1 cellular context compared by ENCODE assay signal in the genomic region with DNA sequence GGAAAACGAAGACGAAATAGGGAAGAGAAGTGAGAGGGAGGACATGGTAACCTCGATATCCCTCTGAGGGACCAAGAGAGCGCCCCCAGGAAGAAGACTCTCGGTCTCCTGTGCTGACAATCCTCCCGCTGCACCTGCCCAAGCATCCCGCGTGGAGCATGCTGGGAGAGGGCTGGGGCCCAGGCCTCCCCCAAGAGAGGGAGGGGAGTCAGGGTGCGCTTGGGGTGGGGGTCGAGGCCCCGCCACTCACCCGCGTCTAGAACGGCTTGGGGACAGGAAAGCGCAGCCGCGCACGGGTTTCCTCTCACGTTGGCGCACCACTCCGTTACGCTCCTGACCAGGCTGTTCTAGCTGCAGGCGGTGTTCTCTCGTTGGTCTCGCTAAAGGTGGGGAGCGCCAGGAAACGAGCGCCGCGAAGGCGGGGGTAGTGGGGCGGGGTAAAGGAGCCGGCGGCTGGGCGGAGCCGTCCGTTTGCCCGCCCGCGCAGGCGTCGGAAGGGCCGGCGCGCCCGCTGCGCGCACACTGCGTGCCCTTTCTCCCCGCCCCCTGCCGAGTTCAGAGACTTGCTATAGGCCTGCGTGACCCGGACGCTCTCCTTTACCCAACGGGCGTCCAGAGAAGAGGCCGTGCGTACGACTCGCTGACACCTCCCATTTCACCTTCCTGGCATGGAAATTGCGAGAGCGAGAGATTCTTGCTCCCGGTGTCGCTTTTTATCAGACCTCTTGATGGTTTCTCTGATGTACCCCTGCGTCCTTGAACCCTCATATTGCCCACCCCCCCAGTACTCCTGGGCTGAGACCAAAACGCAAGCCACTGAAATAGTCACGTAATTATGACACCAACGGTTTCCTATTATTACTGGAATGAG.
TF ChIP-seq lines count a peak whose summit lies in the region.

A gene (minus strand): TSS at position 388 of the 871 bp plus-strand sequence. CDS start 2,888 bp downstream, outside the sequence.

TF ChIP-seq in HCT116, 20 proteins besides CTCF, POLR2A, EP300 and RAD21 (continued from another document):
- TF ChIP-seq, protein P1, sequence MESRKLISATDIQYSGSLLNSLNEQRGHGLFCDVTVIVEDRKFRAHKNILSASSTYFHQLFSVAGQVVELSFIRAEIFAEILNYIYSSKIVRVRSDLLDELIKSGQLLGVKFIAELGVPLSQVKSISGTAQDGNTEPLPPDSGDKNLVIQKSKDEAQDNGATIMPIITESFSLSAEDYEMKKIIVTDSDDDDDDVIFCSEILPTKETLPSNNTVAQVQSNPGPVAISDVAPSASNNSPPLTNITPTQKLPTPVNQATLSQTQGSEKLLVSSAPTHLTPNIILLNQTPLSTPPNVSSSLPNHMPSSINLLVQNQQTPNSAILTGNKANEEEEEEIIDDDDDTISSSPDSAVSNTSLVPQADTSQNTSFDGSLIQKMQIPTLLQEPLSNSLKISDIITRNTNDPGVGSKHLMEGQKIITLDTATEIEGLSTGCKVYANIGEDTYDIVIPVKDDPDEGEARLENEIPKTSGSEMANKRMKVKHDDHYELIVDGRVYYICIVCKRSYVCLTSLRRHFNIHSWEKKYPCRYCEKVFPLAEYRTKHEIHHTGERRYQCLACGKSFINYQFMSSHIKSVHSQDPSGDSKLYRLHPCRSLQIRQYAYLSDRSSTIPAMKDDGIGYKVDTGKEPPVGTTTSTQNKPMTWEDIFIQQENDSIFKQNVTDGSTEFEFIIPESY (IDR thresholded peaks at IDR 0.05; ENCODE audit: extremely low read depth, insufficient replicate concordance, low read length) = no peak
- TF ChIP-seq JUND (IDR thresholded peaks at IDR 0.05) = no peak
